20 cellular contexts compared by ENCODE assay signal in genomic region chr20:49642808-49643207, GRCh38.
DNase-seq lines count a peak whose midpoint lies in the region; ATAC-seq and TF ChIP-seq lines count a peak whose summit lies in the region.
"Had no signal": no experiment of that assay in that cellular context is flagged by ENCODE, and none has a peak within 500 bp of the region (broad histone marks: within the 10 kb centered on the region; RNA-seq: fewer than 3 reads in every experiment).

No MANE protein-coding gene starts in this region.

- H3K9me2 ChIP-seq in OCI-LY7 (ENCODE audit: insufficient read depth, low read length): no peaks in the 10 kb centered on the region
- H3K9me2 ChIP-seq: SK-N-SH had no signal

- ATAC-seq in WTC11: no peak
- ATAC-seq in gastrocnemius medialis: no peak
- ATAC-seq in GM19463 (IDR thresholded peaks at IDR 0.05; ENCODE audit: unreplicated experiment): no peak
- ATAC-seq: heart left ventricle had no signal

- peaks cover 7 to 13% of the 10 kb centered on the region in 2 donors for H3K4me1 ChIP-seq in mucosa of rectum (ENCODE audit: control insufficient read depth in 2 of 2, insufficient read depth in 2 of 2, low read length in 2 of 2)
- H3K4me1 ChIP-seq in gastrocnemius medialis: peaks cover 4 to 22% of the 10 kb centered on the region in 2 donors
- H3K4me1 ChIP-seq in OCI-LY7 (ENCODE audit: insufficient read depth, low read length, poor library complexity, severe bottlenecking): peaks cover 5% of the 10 kb centered on the region
- H3K4me1 ChIP-seq: heart left ventricle had no signal

- POLR2A ChIA-PET in WTC11 (lab: Charles Lee): no interaction called here
- POLR2A ChIA-PET in OCI-LY7 (lab: Charles Lee): interaction anchor here (0.9 to 2.3 kb wide), 4 partner anchors 13 to 30 kb away, joined by 3 to 7 read pairs (median 4); no protein-coding TSS in a partner anchor

- H3K9me3 Mint-ChIP-seq in T-helper 1 cell treated with Interleukin-12 subunit alpha and Interleukin-12 subunit beta and Interleukin-4 antibody, amounts not matched to agents 30 μg/mL and 1 μg/mL, for 36 hours: no peaks in the 10 kb centered on the region
- no peaks in the 10 kb centered on the region for H3K9me3 Mint-ChIP-seq in WTC11

- H3K4me3 ChIP-seq in mucosa of rectum (ENCODE audit: low read length in 2 of 2) (no peak overlapping the region), gastrocnemius medialis (no peak overlapping the region), OCI-LY7 (ENCODE audit: low read depth, low read length, poor library complexity, severe bottlenecking) (no peak overlapping the region)
- H3K4me3 ChIP-seq: heart left ventricle, lung, spleen, vagina had no signal

- H3K27me3 ChIP-seq in mucosa of rectum (ENCODE audit: control insufficient read depth in 2 of 2, insufficient read depth in 2 of 2, low read length in 2 of 2) (no peaks in the 10 kb centered on the region), gastrocnemius medialis (no peaks in the 10 kb centered on the region)
- H3K27me3 ChIP-seq: heart left ventricle, spleen, vagina had no signal

- CTCF ChIA-PET in WTC11 (lab: Charles Lee) (interaction anchor here (0.5 to 2.2 kb wide), 2 partner anchors 78 to 203 kb away, joined by 3 to 4 read pairs; no protein-coding TSS in a partner anchor), OCI-LY7 (lab: Charles Lee; ENCODE audit: unreplicated experiment) (no interaction called here)

- no TSS peak for BruUV-seq in OCI-LY7 (replicated peaks; lab: Mats Ljungman, UMichigan)

- no peak for DNase-seq in T-helper 1 cell
- no peak for DNase-seq in WTC11 (ENCODE audit: low spot score)
- DNase-seq in gastrocnemius medialis: no peak
- no peak for DNase-seq in OCI-LY7 (ENCODE audit: low spot score)
- DNase-seq in KG1 (lab: John Stamatoyannopoulos, UW): no peak
- DNase-seq: activated CD4-positive, alpha-beta T cell treated with anti-CD3 and anti-CD28 coated beads for 4 hours; activated CD8-positive, alpha-beta memory T cell treated with anti-CD3 and anti-CD28 coated beads, Interleukin-2, amount 50 U/mL, for 48 hours; activated effector memory CD4-positive, alpha-beta T cell treated with Interleukin-2 at 50 U/mL for 16 hours; amniotic stem cell; central memory CD4-positive, alpha-beta T cell; effector memory CD4-positive, alpha-beta T cell; H7; heart left ventricle; SK-N-SH; spleen had no signal

- no peaks in the 10 kb centered on the region for H3K9me3 ChIP-seq in mucosa of rectum (ENCODE audit: control insufficient read depth in 2 of 2, low read length in 2 of 2)
- no peaks in the 10 kb centered on the region for H3K9me3 ChIP-seq in gastrocnemius medialis
- no peaks in the 10 kb centered on the region for H3K9me3 ChIP-seq in OCI-LY7 (ENCODE audit: low read length)
- H3K9me3 ChIP-seq: heart left ventricle, SK-N-SH, spleen, vagina had no signal

- peaks cover 41% of the 10 kb centered on the region for H3K36me3 Mint-ChIP-seq in T-helper 1 cell treated with Interleukin-12 subunit alpha and Interleukin-12 subunit beta and Interleukin-4 antibody, amounts not matched to agents 30 μg/mL and 1 μg/mL, for 36 hours (ENCODE audit: low read depth)
- peaks cover 67% of the 10 kb centered on the region for H3K36me3 Mint-ChIP-seq in WTC11

- TF ChIP-seq CTCF in WTC11 (IDR thresholded peaks at IDR 0.05) (no peak), gastrocnemius medialis (IDR thresholded peaks at IDR 0.05 in 4 of 5, conservative IDR thresholded peaks at IDR 0.05 in 1 of 5) (no peak), OCI-LY7 (conservative IDR thresholded peaks at IDR 0.05; ENCODE audit: low read length) (no peak)

- H3K9ac ChIP-seq in mucosa of rectum (ENCODE audit: low read depth in 1 of 2, low read length in 2 of 2): peak overlapping the region in 1 of 2 donors; percentile 5
- H3K9ac ChIP-seq: SK-N-SH had no signal

- no peak overlapping the region for H3K4me3 Mint-ChIP-seq in T-helper 1 cell treated with Interleukin-12 subunit alpha and Interleukin-12 subunit beta and Interleukin-4 antibody, amounts not matched to agents 30 μg/mL and 1 μg/mL, for 36 hours
- no peak overlapping the region for H3K4me3 Mint-ChIP-seq in WTC11

- TF ChIP-seq POLR2A in gastrocnemius medialis (IDR thresholded peaks at IDR 0.05): no peak

- peaks cover 16% of the 10 kb centered on the region for H3K4me1 Mint-ChIP-seq in T-helper 1 cell treated with Interleukin-12 subunit alpha and Interleukin-12 subunit beta and Interleukin-4 antibody, amounts not matched to agents 30 μg/mL and 1 μg/mL, for 36 hours (ENCODE audit: low read depth)
- H3K4me1 Mint-ChIP-seq in WTC11: peaks cover 9% of the 10 kb centered on the region

- H3K27me3 Mint-ChIP-seq in T-helper 1 cell treated with Interleukin-12 subunit alpha and Interleukin-12 subunit beta and Interleukin-4 antibody, amounts not matched to agents 30 μg/mL and 1 μg/mL, for 36 hours (ENCODE audit: low read depth): no peaks in the 10 kb centered on the region
- H3K27me3 Mint-ChIP-seq in WTC11 (ENCODE audit: low read depth): no peaks in the 10 kb centered on the region

- H3K36me3 ChIP-seq in mucosa of rectum (ENCODE audit: control insufficient read depth in 2 of 2, insufficient read depth in 2 of 2, low read length in 2 of 2) (peaks cover 57 to 68% of the 10 kb centered on the region in 2 donors), gastrocnemius medialis (peaks cover 2 to 95% of the 10 kb centered on the region in 2 donors), OCI-LY7 (ENCODE audit: insufficient read depth, low read length) (peaks cover 85% of the 10 kb centered on the region)

- H3K27ac Mint-ChIP-seq in T-helper 1 cell treated with Interleukin-12 subunit alpha and Interleukin-12 subunit beta and Interleukin-4 antibody, amounts not matched to agents 30 μg/mL and 1 μg/mL, for 36 hours: peak overlapping the region; percentile 77
- H3K27ac Mint-ChIP-seq in WTC11: peak overlapping the region; percentile 47

- no peak overlapping the region for H3K4me2 ChIP-seq in OCI-LY7 (ENCODE audit: low read length)
- H3K4me2 ChIP-seq: SK-N-SH had no signal

- no peak overlapping the region for H2AFZ ChIP-seq in OCI-LY7 (ENCODE audit: low read length)

- no peaks in the 10 kb centered on the region for H3K79me2 ChIP-seq in OCI-LY7 (ENCODE audit: insufficient read depth, low read depth, low read length)

- H4K20me1 ChIP-seq in OCI-LY7 (ENCODE audit: insufficient read depth, low read length): no peaks in the 10 kb centered on the region

- H3K27ac ChIP-seq in mucosa of rectum (ENCODE audit: low read depth in 2 of 2, low read length in 2 of 2) (peak overlapping the region; percentile 62 to 63), gastrocnemius medialis (peak overlapping the region in 3 of 4 donors; percentile 38 to 60 (median 48)), OCI-LY7 (ENCODE audit: low read depth, low read length, poor library complexity, severe bottlenecking) (no peak overlapping the region)

- in situ Hi-C loops in gastrocnemius medialis (cut with MboI; ENCODE audit: low sequenced_read_pairs in 4 of 4): no loop called here

- intact Hi-C loops in gastrocnemius medialis (cut with DNase I; ENCODE audit: low total_unique reads): no loop called here
- intact Hi-C loops in OCI-LY7 (cut with micrococcal nuclease; ENCODE audit: unreplicated experiment): no loop called here

TF ChIP-seq in WTC11, 78 proteins besides CTCF, POLR2A, EP300 and RAD21 (continues in another document):
- TF ChIP-seq AR (CRISPR knock-in tag; IDR thresholded peaks at IDR 0.05) (no peak), ELF4 (CRISPR knock-in tag; IDR thresholded peaks at IDR 0.05; ENCODE audit: low read depth) (no peak), ZNF423 (CRISPR knock-in tag; IDR thresholded peaks at IDR 0.05) (no peak), PREB (CRISPR knock-in tag; IDR thresholded peaks at IDR 0.05; ENCODE audit: borderline replicate concordance) (no peak), SMAD3 (CRISPR knock-in tag; IDR thresholded peaks at IDR 0.05; ENCODE audit: borderline replicate concordance) (no peak), JUN (CRISPR knock-in tag; IDR thresholded peaks at IDR 0.05) (no peak), IRF2 (CRISPR knock-in tag; IDR thresholded peaks at IDR 0.05; ENCODE audit: borderline replicate concordance, low read depth) (no peak), ZNF232 (CRISPR knock-in tag; IDR thresholded peaks at IDR 0.05) (no peak), E2F5 (CRISPR knock-in tag; IDR thresholded peaks at IDR 0.05) (no peak), ZNF138 (CRISPR knock-in tag; conservative IDR thresholded peaks at IDR 0.05) (no peak)
